22 cellular contexts compared by ENCODE assay signal in the genomic region with DNA sequence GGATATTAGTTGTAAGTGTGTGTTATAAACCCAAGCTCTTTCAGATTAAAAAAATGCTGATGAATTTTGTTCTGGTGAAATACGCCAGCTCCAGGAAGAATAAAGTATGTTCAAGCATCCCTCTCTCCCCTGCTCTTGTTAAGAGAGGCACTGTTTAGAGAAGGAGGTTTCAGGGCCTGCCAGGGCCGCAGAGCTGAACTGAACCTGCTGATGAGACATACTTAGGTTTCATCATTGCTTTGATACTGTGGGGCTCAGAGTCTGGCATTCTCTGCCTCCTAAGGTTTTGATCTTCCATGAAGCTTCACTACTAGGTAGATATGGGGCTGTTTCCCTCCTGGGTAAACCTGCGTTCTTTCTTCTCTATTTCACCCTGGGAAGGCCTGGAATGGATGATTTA.
DNase-seq lines count a peak whose midpoint lies in the region; ATAC-seq and TF ChIP-seq lines count a peak whose summit lies in the region.
"Had no signal": no experiment of that assay in that cellular context is flagged by ENCODE, and none has a peak within 500 bp of the region (broad histone marks: within the 10 kb centered on the region; RNA-seq: fewer than 3 reads in every experiment).

No MANE protein-coding gene starts in this region.

- H3K4me1 ChIP-seq in breast epithelium (no peaks in the 10 kb centered on the region), rectal smooth muscle tissue (ENCODE audit: control insufficient read depth, insufficient read depth, low read length) (no peaks in the 10 kb centered on the region), transverse colon (peaks cover 0 to 28% (median 11%) of the 10 kb centered on the region in 4 donors)

- no peaks in the 10 kb centered on the region for H3K9me3 ChIP-seq in breast epithelium
- H3K9me3 ChIP-seq in transverse colon, result no peaks in the 10 kb centered on the region
- H3K9me3 ChIP-seq: adrenal gland had no signal

- POLR2A ChIA-PET in MCF 10A (lab: Yijun Ruan, JAX), result interaction anchor here (0.6 to 1.5 kb wide), 4 partner anchors 11 to 766 kb away, joined by 3 to 4 read pairs (median 4); no protein-coding TSS in a partner anchor

- intact Hi-C loops in breast epithelium (cut with DNase I; ENCODE audit: low total_unique reads), result no loop called here
- intact Hi-C loops in MCF 10A (cut with micrococcal nuclease), result loop anchor here (5.0 kb wide), 1 partner anchor 136 kb away; no protein-coding TSS in a partner anchor
- intact Hi-C loops in transverse colon (cut with DNase I; ENCODE audit: low total_unique reads), result no loop called here

- no peak for DNase-seq in breast epithelium (ENCODE audit: low spot score in 2 of 2)
- no peak for DNase-seq in MCF 10A (ENCODE audit: unreplicated experiment)
- peak; percentile 49 for DNase-seq in fibroblast of the aortic adventitia (ENCODE audit: low read depth)
- no peak for DNase-seq in transverse colon
- no peak for DNase-seq in activated CD4-positive, CD25-positive, alpha-beta regulatory T cell (lab: John Stamatoyannopoulos, UW)
- DNase-seq in NCI-H1694 (lab: John Stamatoyannopoulos, UW), result no peak
- DNase-seq: activated CD4-positive, alpha-beta T cell treated with anti-CD3 and anti-CD28 coated beads, Interleukin-2, amount 50 U/mL, for 4 hours; activated effector memory CD4-positive, alpha-beta T cell treated with anti-CD3 and anti-CD28 coated beads, Interleukin-2, amount 50 U/mL, for 16 hours; adrenal gland; dermis blood vessel endothelial cell; DMS53; left cardiac atrium; MM.1S; NCI-H146; NCI-H774; SHP77 had no signal

- no peak overlapping the region for H3K9ac ChIP-seq in rectal smooth muscle tissue (ENCODE audit: low read length)

- in situ Hi-C loops in transverse colon (cut with MboI; ENCODE audit: low pct_ligation_motif_present in 1 of 4, low pct_unique_long_range_greater_than_20kb in 1 of 4, low sequenced_read_pairs in 3 of 4), result loop anchor here (5.0 to 10.0 kb wide), 4 partner anchors 198 to 468 kb away; no protein-coding TSS in a partner anchor

- no TSS peak for BruUV-seq in MCF 10A (replicated peaks; lab: Mats Ljungman, UMichigan)

- no peaks in the 10 kb centered on the region for H3K36me3 Mint-ChIP-seq in MCF 10A (ENCODE audit: insufficient read depth, unreplicated experiment)
- H3K36me3 Mint-ChIP-seq: type B pancreatic cell had no signal

- no peak overlapping the region for H3K4me3 Mint-ChIP-seq in MCF 10A (ENCODE audit: unreplicated experiment)
- H3K4me3 Mint-ChIP-seq: T-helper 1 cell treated with Interleukin-12 subunit alpha and Interleukin-12 subunit beta and Interleukin-4 antibody, amounts not matched to agents 30 μg/mL and 1 μg/mL, for 36 hours; type B pancreatic cell had no signal

- H3K27ac ChIP-seq in breast epithelium, result peak overlapping the region; percentile 61 to 78
- H3K27ac ChIP-seq in rectal smooth muscle tissue (ENCODE audit: low read depth, low read length), result peak overlapping the region; percentile 27
- H3K27ac ChIP-seq in transverse colon, result peak overlapping the region; percentile 20 to 57 (median 30)
- H3K27ac ChIP-seq: 22Rv1, VCaP had no signal

- TF ChIP-seq CTCF in breast epithelium (IDR thresholded peaks at IDR 0.05), result no peak
- no peak for TF ChIP-seq CTCF in MCF 10A (IDR thresholded peaks at IDR 0.05; ENCODE audit: unreplicated experiment)
- TF ChIP-seq CTCF in fibroblast of the aortic adventitia (IDR thresholded peaks at IDR 0.05; ENCODE audit: insufficient read depth, low read length), result no peak
- TF ChIP-seq CTCF in transverse colon (IDR thresholded peaks at IDR 0.05), result no peak

- ATAC-seq in GM21786 (IDR thresholded peaks at IDR 0.05; ENCODE audit: unreplicated experiment), result no peak

- peaks cover 6% of the 10 kb centered on the region for H3K4me1 Mint-ChIP-seq in MCF 10A (ENCODE audit: insufficient read depth, unreplicated experiment)

- CTCF ChIA-PET in MCF 10A (lab: Yijun Ruan, JAX), result interaction anchor here (0.5 to 5.8 kb wide), 19 partner anchors 9 to 474 kb away, joined by 3 to 52 read pairs (median 6); no protein-coding TSS in a partner anchor

- H3K9me3 Mint-ChIP-seq in MCF 10A (ENCODE audit: unreplicated experiment), result no peaks in the 10 kb centered on the region
- H3K9me3 Mint-ChIP-seq: T-helper 1 cell treated with Interleukin-12 subunit alpha and Interleukin-12 subunit beta and Interleukin-4 antibody, amounts not matched to agents 30 μg/mL and 1 μg/mL, for 36 hours had no signal

- no peaks in the 10 kb centered on the region for H3K36me3 ChIP-seq in breast epithelium
- H3K36me3 ChIP-seq in rectal smooth muscle tissue (ENCODE audit: control insufficient read depth, insufficient read depth, low read length), result no peaks in the 10 kb centered on the region
- H3K36me3 ChIP-seq in transverse colon, result no peaks in the 10 kb centered on the region
- H3K36me3 ChIP-seq: adrenal gland had no signal

- no peaks in the 10 kb centered on the region for H3K27me3 ChIP-seq in breast epithelium
- H3K27me3 ChIP-seq in rectal smooth muscle tissue (ENCODE audit: control insufficient read depth, insufficient read depth, low read length), result no peaks in the 10 kb centered on the region
- no peaks in the 10 kb centered on the region for H3K27me3 ChIP-seq in transverse colon
- H3K27me3 ChIP-seq: adrenal gland had no signal

- H3K27me3 Mint-ChIP-seq in MCF 10A (ENCODE audit: insufficient read depth, unreplicated experiment), result no peaks in the 10 kb centered on the region

- H3K27ac Mint-ChIP-seq in MCF 10A (ENCODE audit: low read depth, unreplicated experiment), result no peak overlapping the region
- H3K27ac Mint-ChIP-seq: T-helper 1 cell treated with Interleukin-12 subunit alpha and Interleukin-12 subunit beta and Interleukin-4 antibody, amounts not matched to agents 30 μg/mL and 1 μg/mL, for 36 hours; type B pancreatic cell had no signal

- WGBS in transverse colon (ENCODE audit: low coverage in 1 of 2), 2 donors, result 83 to 90% methylated on average over 1 to 3 of the region's 3 CpGs

- no peak for TF ChIP-seq EP300 in transverse colon (IDR thresholded peaks at IDR 0.05; ENCODE audit: low read depth)

- TF ChIP-seq POLR2A in breast epithelium (IDR thresholded peaks at IDR 0.05) (no peak), transverse colon (IDR thresholded peaks at IDR 0.05) (no peak)

- H3K4me3 ChIP-seq in breast epithelium (no peak overlapping the region), fibroblast of the aortic adventitia (ENCODE audit: low read depth, low read length) (no peak overlapping the region), rectal smooth muscle tissue (ENCODE audit: low read length) (no peak overlapping the region), transverse colon (no peak overlapping the region)
- H3K4me3 ChIP-seq: adrenal gland had no signal
